Comparison of ENCODE assay signal across 2 cellular contexts in genomic region chr9:96512240-96512639, GRCh38.
TF ChIP-seq lines count a peak whose summit lies in the region.

No MANE protein-coding gene starts in this region.

TF ChIP-seq in HEK293, 187 proteins besides CTCF, POLR2A, EP300 and RAD21:
- TF ChIP-seq ZNF121 (tag by site-specific recombination; IDR thresholded peaks at IDR 0.05): peak; percentile 70; the same call in 1 of the 2 replicates
- TF ChIP-seq SETDB1 (IDR thresholded peaks at IDR 0.05; ENCODE audit: insufficient read length, low read length): no peak
- TF ChIP-seq ZSCAN5A (tag by site-specific recombination; IDR thresholded peaks at IDR 0.05): no peak
TF ChIP-seq in HEK293: peak in this region for 1.

TF ChIP-seq in K562, 482 proteins besides CTCF, POLR2A, EP300 and RAD21:
- TF ChIP-seq ZNF121 (CRISPR knock-in tag; conservative IDR thresholded peaks at IDR 0.05): peak; percentile 86
- TF ChIP-seq FIP1L1 (IDR thresholded peaks at IDR 0.05; ENCODE audit: low read depth, low read length, poor library complexity, severe bottlenecking): no peak
